ENCODE assay signal across 31 cellular contexts in the genomic region with DNA sequence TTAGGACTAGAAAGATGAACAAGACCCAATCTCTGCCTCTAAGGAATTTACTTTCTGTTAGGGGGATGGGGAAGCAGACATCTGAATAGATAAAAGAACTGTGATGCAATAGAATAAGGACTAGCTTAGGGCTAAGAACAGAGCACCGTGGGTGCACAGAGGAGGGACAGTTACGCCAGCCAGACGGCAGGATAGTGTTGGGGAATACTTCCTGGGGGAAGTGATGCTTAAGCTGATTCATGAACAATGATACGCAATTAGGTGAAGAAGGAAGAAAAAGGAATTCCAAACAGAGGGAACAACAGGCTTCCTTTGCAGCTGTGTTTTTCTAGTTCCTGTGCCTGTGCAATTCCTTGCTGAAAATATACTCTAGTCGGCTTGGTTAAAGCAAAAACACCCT.
A peak's percentile ranks its signal among the peaks of the same experiment; 100 is the strongest.
DNase-seq lines count a peak whose midpoint lies in the region; ATAC-seq and TF ChIP-seq lines count a peak whose summit lies in the region.
"Had no signal": no experiment of that assay in that cellular context is flagged by ENCODE, and none has a peak within 500 bp of the region (broad histone marks: within the 10 kb centered on the region; RNA-seq: fewer than 3 reads in every experiment).

No MANE protein-coding gene starts in this region.

- H3K27me3 Mint-ChIP-seq in activated T-helper 2 cell treated with anti-CD3 and anti-CD28 coated beads, Interferon-gamma antibody, Interleukin-2, Interleukin-4, amounts not matched to agents 10 μg/mL and 5 μg/mL and 100 μg/mL, durations not matched to agents 14 hours and 24 hours and 36 hours (ENCODE audit: low read depth): no peaks in the 10 kb centered on the region
- H3K27me3 Mint-ChIP-seq: activated CD8-positive, alpha-beta T cell treated with anti-CD3 and anti-CD28 coated beads for 36 hours; CD4-positive, alpha-beta T cell; natural killer cell treated with Interleukin-12 subunit alpha and Interleukin-12 subunit beta and Interleukin-15 and Interleukin-18, amount 100 ng/mL, for 72 hours had no signal

- H3K4me3 Mint-ChIP-seq in activated T-helper 2 cell treated with anti-CD3 and anti-CD28 coated beads, Interferon-gamma antibody, Interleukin-2, Interleukin-4, amounts not matched to agents 10 μg/mL and 5 μg/mL and 100 μg/mL, durations not matched to agents 14 hours and 24 hours and 36 hours (ENCODE audit: low read depth): no peak overlapping the region
- H3K4me3 Mint-ChIP-seq: activated CD8-positive, alpha-beta T cell treated with anti-CD3 and anti-CD28 coated beads for 36 hours; CD4-positive, alpha-beta T cell; natural killer cell treated with Interleukin-12 subunit alpha and Interleukin-12 subunit beta and Interleukin-15 and Interleukin-18, amount 100 ng/mL, for 72 hours had no signal

- H3K27me3 ChIP-seq in heart left ventricle: no peaks in the 10 kb centered on the region
- H3K27me3 ChIP-seq: brain microvascular endothelial cell, MG63, ovary, suprapubic skin had no signal

- H3K27ac Mint-ChIP-seq in activated T-helper 2 cell treated with anti-CD3 and anti-CD28 coated beads, Interferon-gamma antibody, Interleukin-2, Interleukin-4, amounts not matched to agents 10 μg/mL and 5 μg/mL and 100 μg/mL, durations not matched to agents 14 hours and 24 hours and 36 hours: no peak overlapping the region
- H3K27ac Mint-ChIP-seq: activated CD8-positive, alpha-beta T cell treated with anti-CD3 and anti-CD28 coated beads for 36 hours; CD4-positive, alpha-beta T cell; natural killer cell treated with Interleukin-12 subunit alpha and Interleukin-12 subunit beta and Interleukin-15 and Interleukin-18, amount 100 ng/mL, for 72 hours had no signal

- no peaks in the 10 kb centered on the region for H3K36me3 ChIP-seq in heart left ventricle
- H3K36me3 ChIP-seq: brain microvascular endothelial cell, MG63, ovary, suprapubic skin had no signal

- TF ChIP-seq POLR2A in heart left ventricle (IDR thresholded peaks at IDR 0.05): no peak

- TF ChIP-seq CTCF in heart left ventricle (IDR thresholded peaks at IDR 0.05): no peak

- no peaks in the 10 kb centered on the region for H3K36me3 Mint-ChIP-seq in activated T-helper 2 cell treated with anti-CD3 and anti-CD28 coated beads, Interferon-gamma antibody, Interleukin-2, Interleukin-4, amounts not matched to agents 10 μg/mL and 5 μg/mL and 100 μg/mL, durations not matched to agents 14 hours and 24 hours and 36 hours (ENCODE audit: low read depth)
- H3K36me3 Mint-ChIP-seq: natural killer cell treated with Interleukin-12 subunit alpha and Interleukin-12 subunit beta and Interleukin-15 and Interleukin-18, amount 100 ng/mL, for 72 hours had no signal

- no peaks in the 10 kb centered on the region for H3K4me1 Mint-ChIP-seq in activated T-helper 2 cell treated with anti-CD3 and anti-CD28 coated beads, Interferon-gamma antibody, Interleukin-2, Interleukin-4, amounts not matched to agents 10 μg/mL and 5 μg/mL and 100 μg/mL, durations not matched to agents 14 hours and 24 hours and 36 hours (ENCODE audit: low read depth)

- intact Hi-C loops in Right ventricle myocardium inferior (cut with DNase I): no loop called here
- intact Hi-C loops in cardiac septum (cut with DNase I): no loop called here
- intact Hi-C loops in heart left ventricle (cut with DNase I): no loop called here
- intact Hi-C loops in activated T-helper 2 cell treated with anti-CD3 and anti-CD28 coated beads, Interferon-gamma antibody, Interleukin-2, Interleukin-4, amounts not matched to agents 10 μg/mL and 5 μg/mL and 100 μg/mL, durations not matched to agents 14 hours and 24 hours and 36 hours (cut with micrococcal nuclease): no loop called here

- H3K9me3 Mint-ChIP-seq in activated T-helper 2 cell treated with anti-CD3 and anti-CD28 coated beads, Interferon-gamma antibody, Interleukin-2, Interleukin-4, amounts not matched to agents 10 μg/mL and 5 μg/mL and 100 μg/mL, durations not matched to agents 14 hours and 24 hours and 36 hours: peaks cover 5% of the 10 kb centered on the region

- ATAC-seq in Right ventricle myocardium inferior (peak; percentile 72), heart left ventricle (peak in 3 of 4 donors; percentile 20 to 73 (median 38)), HG03135 (IDR thresholded peaks at IDR 0.05; ENCODE audit: unreplicated experiment) (no peak)
- ATAC-seq: activated CD8-positive, alpha-beta T cell treated with anti-CD3 and anti-CD28 coated beads for 36 hours; mucosa of descending colon; natural killer cell treated with Interleukin-12 subunit alpha and Interleukin-12 subunit beta and Interleukin-15 and Interleukin-18, amount 100 ng/mL, for 72 hours had no signal

- H3K9me3 ChIP-seq in heart left ventricle: no peaks in the 10 kb centered on the region
- H3K9me3 ChIP-seq: MG63, mucosa of descending colon, ovary, suprapubic skin had no signal

- DNase-seq in Right ventricle myocardium inferior (ENCODE audit: missing footprints) (no peak), cardiac septum (ENCODE audit: low spot score) (no peak), SK-MEL-5 (ENCODE audit: low read depth, low spot score) (peak; percentile 16), heart left ventricle (no peak), NCI-H524 treated with DMSO at 0.1 percent for 48 hours (lab: John Stamatoyannopoulos, UW) (no peak)
- DNase-seq in stimulated activated CD4-positive, alpha-beta T cell treated with anti-CD3 and anti-CD28 coated beads, Interleukin-1b, Interleukin-23, amount 100 ng/mL, for 48 hours: no peak
- DNase-seq in activated T-helper 2 cell treated with anti-CD3 and anti-CD28 coated beads, Interferon-gamma antibody, Interleukin-2, Interleukin-4, amounts not matched to agents 10 μg/mL and 5 μg/mL and 100 μg/mL, durations not matched to agents 14 hours and 24 hours and 36 hours (ENCODE audit: low spot score): no peak
- DNase-seq: activated CD8-positive, alpha-beta memory T cell treated with anti-CD3 and anti-CD28 coated beads, Interleukin-2, amount 50 U/mL, for 48 hours; activated CD8-positive, alpha-beta T cell treated with anti-CD3 and anti-CD28 coated beads for 36 hours; activated naive CD4-positive, alpha-beta T cell treated with anti-CD3 and anti-CD28 coated beads, Interleukin-2, amount 50 U/mL, for 16 hours; brain microvascular endothelial cell; CD4-positive, alpha-beta T cell; DND-41; effector CD4-positive, alpha-beta T cell; H7; KG1; mammary epithelial cell; MG63; mucosa of descending colon; NCI-H1436 treated with DMSO at 0.1 percent for 48 hours; NCI-H2107; NCI-H345; NCI-H748 treated with DMSO at 0.1 percent for 48 hours; ovary; retina; small intestine; stimulated activated naive CD4-positive, alpha-beta T cell had no signal

- peak overlapping the region in 4 of 12 donors; percentile 6 to 54 (median 36) for H3K27ac ChIP-seq in heart left ventricle
- H3K27ac ChIP-seq: brain microvascular endothelial cell, ovary, RWPE1, suprapubic skin had no signal

- WGBS in heart left ventricle, 4 donors: 41 to 47% (median 45%) methylated on average over 5 of the region's 5 CpGs

- peaks cover 0 to 20% (median 0%) of the 10 kb centered on the region in 12 donors for H3K4me1 ChIP-seq in heart left ventricle
- H3K4me1 ChIP-seq: suprapubic skin had no signal

- no peak overlapping the region for H3K4me3 ChIP-seq in heart left ventricle
- H3K4me3 ChIP-seq: MG63, mucosa of descending colon, ovary, suprapubic skin had no signal

- in situ Hi-C loops in SK-MEL-5 (cut with HindIII; ENCODE audit: low pct_unique_long_range_greater_than_20kb, low sequenced_read_pairs): no loop called here
